ENCODE assay signal across 18 cellular contexts in genomic region chr13:94928127-94928526, GRCh38.
DNase-seq lines count a peak whose midpoint lies in the region; ATAC-seq and TF ChIP-seq lines count a peak whose summit lies in the region.
"Had no signal": no experiment of that assay in that cellular context is flagged by ENCODE, and none has a peak within 500 bp of the region (broad histone marks: within the 10 kb centered on the region; RNA-seq: fewer than 3 reads in every experiment).

No MANE protein-coding gene starts in this region.

- ATAC-seq in GM23338 (no peak), omental fat pad (ENCODE audit: low FRiP score) (no peak)
- ATAC-seq: A549; CD8-positive, alpha-beta T cell had no signal

- H3K36me3 Mint-ChIP-seq in GM23338 (ENCODE audit: low read depth) (no peaks in the 10 kb centered on the region; the same call in 2 of the 3 replicates), mesothelial cell of epicardium (no peaks in the 10 kb centered on the region)
- H3K36me3 Mint-ChIP-seq: CD8-positive, alpha-beta T cell had no signal

- no peaks in the 10 kb centered on the region for H3K36me3 ChIP-seq in GM23338 (ENCODE audit: insufficient read depth)
- H3K36me3 ChIP-seq: BLaER1 treated with 17β-estradiol and CSF1 and Interleukin-3, amounts not matched to agents 10 nM and 100 nM had no signal

- no peak overlapping the region for H3K4me2 ChIP-seq in GM23338
- H3K4me2 ChIP-seq: A549; BLaER1 treated with 17β-estradiol and CSF1 and Interleukin-3, amounts not matched to agents 10 nM and 100 nM had no signal

- H3K9me2 ChIP-seq in GM23338 (ENCODE audit: insufficient read depth): peaks cover 5% of the 10 kb centered on the region

- H3K4me3 Mint-ChIP-seq in GM23338 (no peak overlapping the region), mesothelial cell of epicardium (no peak overlapping the region)
- H3K4me3 Mint-ChIP-seq: B cell; CD4-positive, alpha-beta T cell; CD8-positive, alpha-beta T cell had no signal

- H3K27ac ChIP-seq in GM23338 (ENCODE audit: low read depth): no peak overlapping the region
- H3K27ac ChIP-seq: A549; BLaER1 treated with 17β-estradiol and CSF1 and Interleukin-3, amounts not matched to agents 10 nM and 100 nM; C4-2B had no signal

- H3F3A ChIP-seq in GM23338 (replicated peaks; ENCODE audit: low read depth): no peaks in the 10 kb centered on the region

- H3K4me1 ChIP-seq in GM23338 (ENCODE audit: insufficient read depth): no peaks in the 10 kb centered on the region
- H3K4me1 ChIP-seq: A549; BLaER1 treated with 17β-estradiol and CSF1 and Interleukin-3, amounts not matched to agents 10 nM and 100 nM; Caco-2 had no signal

- H3K27ac Mint-ChIP-seq in GM23338 (no peak overlapping the region), mesothelial cell of epicardium (peak overlapping the region; percentile 34)
- H3K27ac Mint-ChIP-seq: B cell; CD4-positive, alpha-beta T cell; CD8-positive, alpha-beta T cell had no signal

- no peaks in the 10 kb centered on the region for H3K79me2 ChIP-seq in GM23338 (replicated peaks; ENCODE audit: insufficient read depth)

- H4K20me1 ChIP-seq in GM23338 (replicated peaks; ENCODE audit: insufficient read depth): no peaks in the 10 kb centered on the region
- H4K20me1 ChIP-seq: BLaER1 treated with 17β-estradiol and CSF1 and Interleukin-3, amounts not matched to agents 10 nM and 100 nM had no signal

- H2AFZ ChIP-seq in GM23338: peak overlapping the region; percentile 38; the same call in 1 of the 2 replicates

- H3K4me3 ChIP-seq in GM23338 (no peak overlapping the region), LNCaP clone FGC (ENCODE audit: low read depth, low read length) (no peak overlapping the region)
- H3K4me3 ChIP-seq: A549; BLaER1 treated with 17β-estradiol and CSF1 and Interleukin-3, amounts not matched to agents 10 nM and 100 nM had no signal

- no peaks in the 10 kb centered on the region for H3K27me3 Mint-ChIP-seq in GM23338 (ENCODE audit: insufficient read depth, low read depth, poor library complexity)
- peaks cover 43% of the 10 kb centered on the region for H3K27me3 Mint-ChIP-seq in mesothelial cell of epicardium (ENCODE audit: low read depth)
- H3K27me3 Mint-ChIP-seq: B cell had no signal

- H3K4me1 Mint-ChIP-seq in GM23338 (no peaks in the 10 kb centered on the region), mesothelial cell of epicardium (peaks cover 8% of the 10 kb centered on the region)
- H3K4me1 Mint-ChIP-seq: B cell had no signal

- no peaks in the 10 kb centered on the region for H3K27me3 ChIP-seq in GM23338 (ENCODE audit: insufficient read depth)
- H3K27me3 ChIP-seq: BLaER1 treated with 17β-estradiol and CSF1 and Interleukin-3, amounts not matched to agents 10 nM and 100 nM had no signal

- no peaks in the 10 kb centered on the region for H3K9me3 Mint-ChIP-seq in GM23338
- H3K9me3 Mint-ChIP-seq in mesothelial cell of epicardium: peaks cover 4% of the 10 kb centered on the region

- DNase-seq in GM23338 (ENCODE audit: low spot score) (no peak), LNCaP clone FGC (ENCODE audit: low read depth) (peak; percentile 26), NCI-H526 treated with DMSO at 0.1 percent for 48 hours (lab: John Stamatoyannopoulos, UW) (peak; percentile 58), mesothelial cell of epicardium (ENCODE audit: low spot score in 2 of 2, unreplicated experiment in 2 of 2) (no peak), 8988T (no peak), omental fat pad (ENCODE audit: low spot score) (no peak)
- no peak for DNase-seq in stimulated activated naive CD4-positive, alpha-beta T cell treated with Interleukin-2 at 50 U/mL for 16 hours (lab: John Stamatoyannopoulos, UW)
- DNase-seq: AML-193; Caco-2; Calu3; CD4-positive, alpha-beta T cell; CD8-positive, alpha-beta T cell; DMS79 treated with DMSO at 0.1 percent for 48 hours; GF-D8 had no signal

- TF ChIP-seq CTCF in GM23338 (conservative IDR thresholded peaks at IDR 0.05; ENCODE audit: low read depth in 2 of 2) (no peak), LNCaP clone FGC (IDR thresholded peaks at IDR 0.05; ENCODE audit: control insufficient read depth, extremely low read depth, insufficient read depth) (no peak), mesothelial cell of epicardium (IDR thresholded peaks at IDR 0.05; ENCODE audit: unreplicated experiment) (no peak), omental fat pad (IDR thresholded peaks at IDR 0.05) (no peak)

TF ChIP-seq in GM23338, 12 proteins besides CTCF, POLR2A, EP300 and RAD21 (continues in another document):
- TF ChIP-seq STAT1 (IDR thresholded peaks at IDR 0.05; ENCODE audit: unreplicated experiment): no peak
- TF ChIP-seq EZH2 (IDR thresholded peaks at IDR 0.05; ENCODE audit: low read depth, unreplicated experiment): no peak
- TF ChIP-seq ZNF331 (CRISPR knock-in tag; IDR thresholded peaks at IDR 0.05; ENCODE audit: low read depth): no peak
- TF ChIP-seq POLR2AphosphoS5 (IDR thresholded peaks at IDR 0.05; ENCODE audit: low read depth): no peak
- no peak for TF ChIP-seq ZNF462 (CRISPR knock-in tag; IDR thresholded peaks at IDR 0.05)
- TF ChIP-seq ZNF114 (CRISPR knock-in tag; IDR thresholded peaks at IDR 0.05): no peak

Comparison
In these comparisons a context has a peak if more than half of its experiments do, and no peak if none do; other contexts are left out.
1. DNase-seq: peak in LNCaP clone FGC (single experiment) and NCI-H526 treated with DMSO at 0.1 percent for 48 hours (single experiment); none in GM23338 (single experiment), mesothelial cell of epicardium (0 of 2), 8988T (single experiment), stimulated activated naive CD4-positive, alpha-beta T cell treated with Interleukin-2 at 50 U/mL for 16 hours (single experiment) and omental fat pad (single experiment).